ENCODE assay signal across 10 cellular contexts in genomic region chr10:78964952-78965633, GRCh38.
DNase-seq lines count a peak whose midpoint lies in the region; ATAC-seq and TF ChIP-seq lines count a peak whose summit lies in the region.
"Had no signal": no experiment of that assay in that cellular context is flagged by ENCODE, and none has a peak within 500 bp of the region (broad histone marks: within the 10 kb centered on the region; RNA-seq: fewer than 3 reads in every experiment).

No MANE protein-coding gene starts in this region.

- H3K27ac ChIP-seq in endodermal cell (ENCODE audit: low read depth, low read length), result peak overlapping the region; percentile 81

- peaks cover 38% of the 10 kb centered on the region for H3K4me1 Mint-ChIP-seq in endodermal cell
- H3K4me1 Mint-ChIP-seq in mesothelial cell of epicardium, result peaks cover 26% of the 10 kb centered on the region

- ATAC-seq in HG03520 (IDR thresholded peaks at IDR 0.05; ENCODE audit: unreplicated experiment), result no peak
- ATAC-seq: T-helper 17 cell had no signal

- H3K9me3 Mint-ChIP-seq in endodermal cell, result no peaks in the 10 kb centered on the region
- H3K9me3 Mint-ChIP-seq in mesothelial cell of epicardium, result no peaks in the 10 kb centered on the region

- no peaks in the 10 kb centered on the region for H3K9me3 ChIP-seq in endodermal cell (ENCODE audit: control insufficient read depth, low read length)
- H3K9me3 ChIP-seq: heart right ventricle had no signal

- TF ChIP-seq CTCF in endodermal cell (conservative IDR thresholded peaks at IDR 0.05) (no peak), mesothelial cell of epicardium (IDR thresholded peaks at IDR 0.05; ENCODE audit: unreplicated experiment) (no peak)

- H3K36me3 Mint-ChIP-seq in endodermal cell (ENCODE audit: low read depth) (no peaks in the 10 kb centered on the region), mesothelial cell of epicardium (no peaks in the 10 kb centered on the region)

- no peaks in the 10 kb centered on the region for H3K27me3 ChIP-seq in endodermal cell (ENCODE audit: control insufficient read depth, insufficient read depth, low read length, poor library complexity, severe bottlenecking)
- H3K27me3 ChIP-seq: heart right ventricle had no signal

- peaks cover 14% of the 10 kb centered on the region for H3K4me1 ChIP-seq in endodermal cell (ENCODE audit: control insufficient read depth, insufficient read depth, low read length)

- H3K9ac ChIP-seq in endodermal cell (ENCODE audit: extremely low read depth, low read length, poor library complexity, severe bottlenecking), result no peak overlapping the region

- no peak overlapping the region for H3K4me3 Mint-ChIP-seq in endodermal cell
- no peak overlapping the region for H3K4me3 Mint-ChIP-seq in mesothelial cell of epicardium
- H3K4me3 Mint-ChIP-seq: T-helper 17 cell had no signal

- H3K36me3 ChIP-seq in endodermal cell (ENCODE audit: control insufficient read depth, insufficient read depth, low read length), result no peaks in the 10 kb centered on the region
- H3K36me3 ChIP-seq: heart right ventricle had no signal

- DNase-seq in EL, result peak; percentile 34
- DNase-seq in NCI-H526 treated with DMSO at 0.1 percent for 48 hours (lab: John Stamatoyannopoulos, UW), result peak; percentile 70
- DNase-seq in endodermal cell, result peak; percentile 98
- peak; percentile 76 for DNase-seq in occipital lobe (lab: John Stamatoyannopoulos, UW)
- DNase-seq in NCI-H1105 treated with DMSO at 0.1 percent for 48 hours (lab: John Stamatoyannopoulos, UW), result no peak
- no peak for DNase-seq in T-helper 9 cell
- no peak for DNase-seq in mesothelial cell of epicardium (ENCODE audit: low spot score in 2 of 2, unreplicated experiment in 2 of 2)
- DNase-seq: T-helper 17 cell had no signal

- H3K27me3 Mint-ChIP-seq in endodermal cell (ENCODE audit: insufficient read depth) (no peaks in the 10 kb centered on the region), mesothelial cell of epicardium (ENCODE audit: low read depth) (no peaks in the 10 kb centered on the region)
- H3K27me3 Mint-ChIP-seq: T-helper 17 cell had no signal

- H3K27ac Mint-ChIP-seq in endodermal cell (peak overlapping the region; percentile 96), mesothelial cell of epicardium (no peak overlapping the region)
- H3K27ac Mint-ChIP-seq: T-helper 17 cell had no signal

- H3K4me3 ChIP-seq in endodermal cell (ENCODE audit: low read length), result no peak overlapping the region
- H3K4me3 ChIP-seq: heart right ventricle had no signal

- WGBS in endodermal cell (ENCODE audit: insufficient coverage in 1 of 2, insufficient read length in 1 of 2), 2 experiments, result 28 to 36% methylated on average over 9 to 17 of the region's 17 CpGs

Comparison
In these comparisons a context has a peak if more than half of its experiments do, and no peak if none do; other contexts are left out.
1. DNase-seq: peak in EL (single experiment), NCI-H526 treated with DMSO at 0.1 percent for 48 hours (single experiment), endodermal cell (single experiment) and occipital lobe (single experiment); none in NCI-H1105 treated with DMSO at 0.1 percent for 48 hours (single experiment), T-helper 9 cell (single experiment) and mesothelial cell of epicardium (0 of 2).